18 cellular contexts compared by ENCODE assay signal in genomic region chr3:124234852-124235252, GRCh38.
DNase-seq lines count a peak whose midpoint lies in the region; ATAC-seq, FAIRE-seq and TF ChIP-seq lines count a peak whose summit lies in the region.
"Had no signal": no experiment of that assay in that cellular context is flagged by ENCODE, and none has a peak within 500 bp of the region (broad histone marks: within the 10 kb centered on the region; RNA-seq: fewer than 3 reads in every experiment).

No MANE protein-coding gene starts in this region.

- no peaks in the 10 kb centered on the region for H4K20me1 ChIP-seq in HepG2 (ENCODE audit: insufficient read depth, low read length)

- in situ Hi-C loops in HepG2 (cut with HindIII; ENCODE audit: extremely low pct_ligation_motif_present, low pct_unique_long_range_greater_than_20kb) (no loop called here), gastrocnemius medialis (cut with MboI; ENCODE audit: low sequenced_read_pairs in 4 of 4) (no loop called here)

- H3K4me1 ChIP-seq in HepG2 (ENCODE audit: insufficient read depth, low read length) (no peaks in the 10 kb centered on the region), gastrocnemius medialis (peaks cover 0 to 12% of the 10 kb centered on the region in 2 donors)

- no peak overlapping the region for H3K4me2 ChIP-seq in HepG2 (ENCODE audit: low read depth, low read length)
- H3K4me2 ChIP-seq: PC-9 had no signal

- TF ChIP-seq POLR2A in HepG2 (IDR thresholded peaks at IDR 0.05; ENCODE audit: insufficient read depth in 1 of 2, low read depth in 2 of 2, low read length in 2 of 2) (no peak), gastrocnemius medialis (IDR thresholded peaks at IDR 0.05) (no peak)

- H3K4me3 Mint-ChIP-seq in glutamatergic neuron (ENCODE audit: unreplicated experiment) (no peak overlapping the region), CD14-positive monocyte (no peak overlapping the region)

- H3K9me3 ChIP-seq in HepG2 (ENCODE audit: low read length): no peaks in the 10 kb centered on the region
- no peaks in the 10 kb centered on the region for H3K9me3 ChIP-seq in gastrocnemius medialis

- TF ChIP-seq EP300 in HepG2 (IDR thresholded peaks at IDR 0.05; ENCODE audit: low read depth in 2 of 2, low read length in 2 of 2): no peak
- no peak for TF ChIP-seq EP300 in HepG2 (CRISPR knock-in tag; IDR thresholded peaks at IDR 0.05; ENCODE audit: borderline replicate concordance)

- peaks cover 23% of the 10 kb centered on the region for H3K9me3 Mint-ChIP-seq in glutamatergic neuron (ENCODE audit: unreplicated experiment)
- peaks cover 0 to 4% (median 0%) of the 10 kb centered on the region in 7 donors for H3K9me3 Mint-ChIP-seq in CD14-positive monocyte

- H3K27ac Mint-ChIP-seq in glutamatergic neuron (ENCODE audit: unreplicated experiment): peak overlapping the region; percentile 7
- no peak overlapping the region for H3K27ac Mint-ChIP-seq in CD14-positive monocyte

- TF ChIP-seq CTCF in glutamatergic neuron (IDR thresholded peaks at IDR 0.05; ENCODE audit: partially characterized antibody, unreplicated experiment) (no peak), HepG2 (CRISPR knock-in tag; IDR thresholded peaks at IDR 0.05) (no peak), gastrocnemius medialis (IDR thresholded peaks at IDR 0.05 in 4 of 5, conservative IDR thresholded peaks at IDR 0.05 in 1 of 5) (no peak), CD14-positive monocyte (IDR thresholded peaks at IDR 0.05) (no peak)

- intact Hi-C loops in HepG2 (cut with micrococcal nuclease; ENCODE audit: unreplicated experiment): no loop called here
- intact Hi-C loops in gastrocnemius medialis (cut with DNase I; ENCODE audit: low total_unique reads): no loop called here
- intact Hi-C loops in CD14-positive monocyte (cut with micrococcal nuclease): no loop called here

- no peaks in the 10 kb centered on the region for H3K79me2 ChIP-seq in HepG2 (ENCODE audit: insufficient read depth, low read length)

- TF ChIP-seq RAD21 in HepG2 (CRISPR knock-in tag; IDR thresholded peaks at IDR 0.05): no peak

- no peaks in the 10 kb centered on the region for H3K36me3 ChIP-seq in HepG2 (replicated peaks in 1 of 2; ENCODE audit: control insufficient read depth in 1 of 2, insufficient read depth in 2 of 2, low read length in 2 of 2)
- H3K36me3 ChIP-seq in gastrocnemius medialis: no peaks in the 10 kb centered on the region

- DNase-seq in dermis blood vessel endothelial cell (peak; percentile 88), glutamatergic neuron (no peak), HepG2 (ENCODE audit: low spot score) (no peak), gastrocnemius medialis (no peak), CD14-positive monocyte (ENCODE audit: low spot score) (no peak), NAMALWA (ENCODE audit: low spot score) (no peak)
- DNase-seq: DMS153, GOT3, KBM-7, NCI-H1436, NCI-H2029, NCI-H2171 treated with DMSO at 0.1 percent for 48 hours, NCI-H510A treated with DMSO at 0.1 percent for 48 hours, PC-9 had no signal

- BruUV-seq in HepG2 (replicated peaks; lab: Mats Ljungman, UMichigan): no TSS peak

- 0% methylated on average over 7 of the region's 7 CpGs for WGBS in HepG2 (ENCODE audit: low lambda C conversion rate)

- no peak overlapping the region for H2AFZ ChIP-seq in HepG2 (ENCODE audit: low read length)
- H2AFZ ChIP-seq: PC-9 had no signal

- H3K27me3 Mint-ChIP-seq in glutamatergic neuron (ENCODE audit: unreplicated experiment) (peaks cover 20% of the 10 kb centered on the region), CD14-positive monocyte (ENCODE audit: low read depth in 3 of 3) (peaks cover 4 to 7% (median 5%) of the 10 kb centered on the region in 3 donors)

- H3K4me1 Mint-ChIP-seq in glutamatergic neuron (ENCODE audit: low read depth, unreplicated experiment): peaks cover 36% of the 10 kb centered on the region
- no peaks in the 10 kb centered on the region for H3K4me1 Mint-ChIP-seq in CD14-positive monocyte

- H3K4me3 ChIP-seq in HepG2 (replicated peaks in 1 of 3; ENCODE audit: insufficient read depth in 1 of 3, low read depth in 2 of 3, low read length in 3 of 3): no peak overlapping the region
- no peak overlapping the region for H3K4me3 ChIP-seq in gastrocnemius medialis
- H3K4me3 ChIP-seq: PC-9 had no signal

- ATAC-seq in HepG2: no peak
- ATAC-seq in gastrocnemius medialis: peak; percentile 30 to 54
- no peak for ATAC-seq in GM19328 (IDR thresholded peaks at IDR 0.05; ENCODE audit: unreplicated experiment)
- no peak for ATAC-seq in GM18868 (IDR thresholded peaks at IDR 0.05; ENCODE audit: unreplicated experiment)

- H3K27me3 ChIP-seq in HepG2 (ENCODE audit: control insufficient read depth in 1 of 2, insufficient read depth in 2 of 2, low read length in 2 of 2) (peaks cover 0 to 13% of the 10 kb centered on the region in 2 experiments; a peak in 1 of 5 replicates), gastrocnemius medialis (no peaks in the 10 kb centered on the region)

- no peak for FAIRE-seq in HepG2 (lab: Jason Lieb, UNC)
- FAIRE-seq: GM12892 had no signal

- no peak overlapping the region for H3K9ac ChIP-seq in HepG2 (ENCODE audit: insufficient read depth, low read depth, low read length)

- POLR2A ChIA-PET in HepG2 (lab: Yijun Ruan, JAX): no interaction called here

- H3K36me3 Mint-ChIP-seq in glutamatergic neuron (ENCODE audit: unreplicated experiment) (peaks cover 9% of the 10 kb centered on the region), CD14-positive monocyte (no peaks in the 10 kb centered on the region)

- H3K27ac ChIP-seq in HepG2 (ENCODE audit: extremely low read length, insufficient read depth, low read length) (no peak overlapping the region), gastrocnemius medialis (peak overlapping the region in 3 of 4 donors; percentile 15 to 46 (median 28))
- H3K27ac ChIP-seq: C4-2B, PC-9 had no signal

- CTCF ChIA-PET in HepG2 (lab: Yijun Ruan, JAX; ENCODE audit: low intra/inter-chr PET ratio, low total read pairs): no interaction called here

TF ChIP-seq in HepG2, 621 proteins besides CTCF, POLR2A, EP300 and RAD21:
- TF ChIP-seq ZNF788 (CRISPR knock-in tag; IDR thresholded peaks at IDR 0.05; ENCODE audit: borderline replicate concordance): no peak
- peak; percentile 72 for TF ChIP-seq CREB1 (IDR thresholded peaks at IDR 0.05)
- TF ChIP-seq CREB1 (CRISPR knock-in tag; IDR thresholded peaks at IDR 0.05): no peak

Comparison
In these comparisons a context has a peak if more than half of its experiments do, and no peak if none do; other contexts are left out.
1. ATAC-seq: peak in gastrocnemius medialis (2 of 2); none in HepG2 (single experiment), GM19328 (single experiment) and GM18868 (single experiment).